ENCODE assay signal across 22 cellular contexts in the genomic region with DNA sequence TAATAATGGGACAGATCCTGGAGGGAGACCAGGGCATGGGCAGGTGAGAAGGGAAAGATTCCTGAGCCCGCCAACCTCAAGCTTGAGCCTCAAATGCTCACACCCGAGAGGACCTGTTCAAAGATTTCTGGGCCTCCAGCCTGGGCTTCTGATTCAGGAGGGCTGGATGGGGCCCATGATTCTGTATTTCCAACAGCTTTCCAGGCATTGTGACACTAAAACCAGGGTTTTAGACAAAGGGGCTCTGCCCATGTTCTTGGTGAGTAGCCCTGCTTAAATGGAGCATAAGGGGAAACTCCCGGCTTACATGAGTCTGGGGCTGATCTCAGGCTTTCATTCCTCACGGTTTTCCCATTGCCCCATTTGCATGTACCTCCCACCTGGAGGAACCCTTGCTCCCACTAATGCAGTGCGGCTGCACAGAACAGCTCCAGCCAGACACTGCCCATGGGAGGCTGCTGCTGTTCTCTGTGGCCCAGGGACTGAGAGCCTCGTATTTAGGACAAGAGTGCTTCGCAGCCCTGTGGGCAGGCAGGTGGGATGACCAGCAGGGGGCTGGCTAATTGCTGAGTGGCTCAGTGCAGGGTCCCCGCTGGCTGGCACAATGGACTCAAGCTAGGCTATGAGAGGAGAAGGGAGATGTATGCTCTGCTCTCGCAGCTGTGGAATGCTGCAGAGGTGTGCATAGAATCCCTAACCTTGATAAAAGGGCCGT.
DNase-seq lines count a peak whose midpoint lies in the region; ATAC-seq and TF ChIP-seq lines count a peak whose summit lies in the region.
"Had no signal": no experiment of that assay in that cellular context is flagged by ENCODE, and none has a peak within 500 bp of the region (broad histone marks: within the 10 kb centered on the region; RNA-seq: fewer than 3 reads in every experiment).

No MANE protein-coding gene starts in this region.

- H3K9me3 Mint-ChIP-seq in WTC11 (peaks cover 5% of the 10 kb centered on the region), neural progenitor cell (no peaks in the 10 kb centered on the region)
- H3K9me3 Mint-ChIP-seq: stimulated activated naive CD8-positive, alpha-beta T cell treated with anti-CD3 and anti-CD28 coated beads, Interleukin-15, amount 100 ng/mL, for 72 hours; T-helper 2 cell treated with Interferon-gamma antibody and Interleukin-4, amounts not matched to agents 5 μg/mL and 100 μg/mL, for 36 hours had no signal

- H3K27me3 Mint-ChIP-seq in WTC11 (ENCODE audit: low read depth) (peaks cover 20% of the 10 kb centered on the region), neural progenitor cell (ENCODE audit: insufficient read depth, low read depth) (peaks cover 3% of the 10 kb centered on the region)
- H3K27me3 Mint-ChIP-seq: B cell had no signal

- TF ChIP-seq CTCF in WTC11 (IDR thresholded peaks at IDR 0.05): peak; percentile 35; the same call in 1 of the 2 replicates
- TF ChIP-seq CTCF in neural progenitor cell (IDR thresholded peaks at IDR 0.05): peak; percentile 48

- H4K20me1 ChIP-seq in neural progenitor cell (ENCODE audit: low read depth): no peaks in the 10 kb centered on the region

- no peak overlapping the region for H3K27ac ChIP-seq in neural progenitor cell
- H3K27ac ChIP-seq: adrenal gland, left ventricle myocardium inferior, SJSA1, spleen had no signal

- ATAC-seq in WTC11: peak; percentile 84
- ATAC-seq: stimulated activated naive CD8-positive, alpha-beta T cell treated with anti-CD3 and anti-CD28 coated beads, Interleukin-15, amount 100 ng/mL, for 72 hours had no signal

- peaks cover 42% of the 10 kb centered on the region for H3K4me1 ChIP-seq in neural progenitor cell
- H3K4me1 ChIP-seq: adrenal gland, left ventricle myocardium inferior, SJSA1, spleen had no signal

- H3K9ac ChIP-seq in neural progenitor cell: no peak overlapping the region

- H3K4me3 Mint-ChIP-seq in WTC11 (no peak overlapping the region), neural progenitor cell (no peak overlapping the region)
- H3K4me3 Mint-ChIP-seq: B cell; immature natural killer cell; stimulated activated naive CD8-positive, alpha-beta T cell treated with anti-CD3 and anti-CD28 coated beads, Interleukin-15, amount 100 ng/mL, for 72 hours; T-helper 2 cell treated with Interferon-gamma antibody and Interleukin-4, amounts not matched to agents 5 μg/mL and 100 μg/mL, for 36 hours had no signal

- H3K9me3 ChIP-seq in neural progenitor cell (ENCODE audit: low read depth): no peaks in the 10 kb centered on the region
- H3K9me3 ChIP-seq: adrenal gland, left ventricle myocardium inferior, SJSA1, spleen had no signal

- H3K79me2 ChIP-seq in neural progenitor cell (ENCODE audit: low read depth): no peaks in the 10 kb centered on the region

- H3K4me3 ChIP-seq in neural progenitor cell: no peak overlapping the region
- H3K4me3 ChIP-seq: adrenal gland, left ventricle myocardium inferior, SJSA1, spleen had no signal

- CTCF ChIA-PET in WTC11 (lab: Charles Lee): interaction anchor here (0.6 to 3.8 kb wide), 13 partner anchors 9 to 279 kb away, joined by 3 to 31 read pairs (median 4); no protein-coding TSS in a partner anchor

- H2AFZ ChIP-seq in neural progenitor cell (replicated peaks): peak overlapping the region; percentile 23

- no peaks in the 10 kb centered on the region for H3K27me3 ChIP-seq in neural progenitor cell
- H3K27me3 ChIP-seq: adrenal gland, SJSA1, spleen had no signal

- H3K27ac Mint-ChIP-seq in WTC11: no peak overlapping the region
- H3K27ac Mint-ChIP-seq in neural progenitor cell: no peak overlapping the region
- H3K27ac Mint-ChIP-seq: B cell; immature natural killer cell; stimulated activated naive CD8-positive, alpha-beta T cell treated with anti-CD3 and anti-CD28 coated beads, Interleukin-15, amount 100 ng/mL, for 72 hours; T-helper 2 cell treated with Interferon-gamma antibody and Interleukin-4, amounts not matched to agents 5 μg/mL and 100 μg/mL, for 36 hours had no signal

- no peaks in the 10 kb centered on the region for H3K36me3 ChIP-seq in neural progenitor cell
- H3K36me3 ChIP-seq: adrenal gland, left ventricle myocardium inferior, SJSA1, spleen had no signal

- POLR2A ChIA-PET in WTC11 (lab: Charles Lee): no interaction called here

- H3K36me3 Mint-ChIP-seq in WTC11: no peaks in the 10 kb centered on the region
- no peaks in the 10 kb centered on the region for H3K36me3 Mint-ChIP-seq in neural progenitor cell

- peak overlapping the region; percentile 42 for H3K4me2 ChIP-seq in neural progenitor cell

- H3K4me1 Mint-ChIP-seq in WTC11 (peaks cover 51% of the 10 kb centered on the region), neural progenitor cell (peaks cover 30% of the 10 kb centered on the region)
- H3K4me1 Mint-ChIP-seq: B cell; immature natural killer cell; stimulated activated naive CD8-positive, alpha-beta T cell treated with anti-CD3 and anti-CD28 coated beads, Interleukin-15, amount 100 ng/mL, for 72 hours had no signal

- peaks cover 32% of the 10 kb centered on the region for H3F3A ChIP-seq in neural progenitor cell (ENCODE audit: low read depth)

- DNase-seq in NCI-H1417 (lab: John Stamatoyannopoulos, UW) (peak in 2 of 3 experiments; percentile 7 to 42), NCI-H1417 treated with DMSO at 0.1 percent for 48 hours (lab: John Stamatoyannopoulos, UW) (no peak), HuH-7 (ENCODE audit: low spot score) (peak; percentile 10), WTC11 (ENCODE audit: low spot score) (peak; percentile 72), neural progenitor cell (ENCODE audit: low spot score) (peak; percentile 72), SHP77 (lab: John Stamatoyannopoulos, UW) (no peak), NCI-H446 treated with DMSO at 0.1 percent for 48 hours (lab: John Stamatoyannopoulos, UW) (no peak)
- DNase-seq in activated CD8-positive, alpha-beta memory T cell treated with anti-CD3 and anti-CD28 coated beads, Interleukin-2, amount 50 U/mL, for 4 hours: no peak
- DNase-seq: activated CD4-positive, alpha-beta T cell treated with anti-CD3 and anti-CD28 coated beads, Interleukin-2, amount 50 U/mL, for 48 hours; adrenal gland; head of caudate nucleus; immature natural killer cell; left ventricle myocardium inferior; NCI-H2029; NCI-H524 treated with DMSO at 0.1 percent for 48 hours; spleen; stimulated activated CD4-positive, alpha-beta T cell treated with anti-CD3 and anti-CD28 coated beads, Interleukin-4, amount 100 ng/mL, for 24 hours; stimulated activated naive CD8-positive, alpha-beta T cell treated with anti-CD3 and anti-CD28 coated beads, Interleukin-15, amount 100 ng/mL, for 72 hours; trophoblast cell had no signal

TF ChIP-seq in WTC11, 78 proteins besides CTCF, POLR2A, EP300 and RAD21:
- 0 out of 2 replicates have a peak, but pooled peaks have one; percentile 65 for TF ChIP-seq PRRX2 (CRISPR knock-in tag; IDR thresholded peaks at IDR 0.05)
- no peak for TF ChIP-seq ATF1 (CRISPR knock-in tag; IDR thresholded peaks at IDR 0.05)
- TF ChIP-seq, protein P1, sequence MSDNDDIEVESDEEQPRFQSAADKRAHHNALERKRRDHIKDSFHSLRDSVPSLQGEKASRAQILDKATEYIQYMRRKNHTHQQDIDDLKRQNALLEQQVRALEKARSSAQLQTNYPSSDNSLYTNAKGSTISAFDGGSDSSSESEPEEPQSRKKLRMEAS (CRISPR knock-in tag; IDR thresholded peaks at IDR 0.05): peak; percentile 81
- peak; percentile 56; the same call in 1 of the 2 replicates for TF ChIP-seq TEAD1 (CRISPR knock-in tag; IDR thresholded peaks at IDR 0.05)
- peak; percentile 93 for TF ChIP-seq ZNF423 (CRISPR knock-in tag; IDR thresholded peaks at IDR 0.05)
- peak; percentile 61; the same call in 1 of the 2 replicates for TF ChIP-seq ETV6 (CRISPR knock-in tag; IDR thresholded peaks at IDR 0.05)
- TF ChIP-seq, protein P2, sequence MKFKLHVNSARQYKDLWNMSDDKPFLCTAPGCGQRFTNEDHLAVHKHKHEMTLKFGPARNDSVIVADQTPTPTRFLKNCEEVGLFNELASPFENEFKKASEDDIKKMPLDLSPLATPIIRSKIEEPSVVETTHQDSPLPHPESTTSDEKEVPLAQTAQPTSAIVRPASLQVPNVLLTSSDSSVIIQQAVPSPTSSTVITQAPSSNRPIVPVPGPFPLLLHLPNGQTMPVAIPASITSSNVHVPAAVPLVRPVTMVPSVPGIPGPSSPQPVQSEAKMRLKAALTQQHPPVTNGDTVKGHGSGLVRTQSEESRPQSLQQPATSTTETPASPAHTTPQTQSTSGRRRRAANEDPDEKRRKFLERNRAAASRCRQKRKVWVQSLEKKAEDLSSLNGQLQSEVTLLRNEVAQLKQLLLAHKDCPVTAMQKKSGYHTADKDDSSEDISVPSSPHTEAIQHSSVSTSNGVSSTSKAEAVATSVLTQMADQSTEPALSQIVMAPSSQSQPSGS (CRISPR knock-in tag; IDR thresholded peaks at IDR 0.05; ENCODE audit: borderline replicate concordance, low read depth): no peak
- TF ChIP-seq, protein P3, sequence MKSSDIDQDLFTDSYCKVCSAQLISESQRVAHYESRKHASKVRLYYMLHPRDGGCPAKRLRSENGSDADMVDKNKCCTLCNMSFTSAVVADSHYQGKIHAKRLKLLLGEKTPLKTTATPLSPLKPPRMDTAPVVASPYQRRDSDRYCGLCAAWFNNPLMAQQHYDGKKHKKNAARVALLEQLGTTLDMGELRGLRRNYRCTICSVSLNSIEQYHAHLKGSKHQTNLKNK (CRISPR knock-in tag; IDR thresholded peaks at IDR 0.05): peak; percentile 21; the same call in 1 of the 2 replicates
- peak; percentile 76; the same call in 1 of the 2 replicates for TF ChIP-seq SMAD3 (CRISPR knock-in tag; IDR thresholded peaks at IDR 0.05; ENCODE audit: borderline replicate concordance)

Comparison
In these comparisons a context has a peak if more than half of its experiments do, and no peak if none do; other contexts are left out.
1. DNase-seq: peak in NCI-H1417 (2 of 3), HuH-7 (single experiment), WTC11 (single experiment) and neural progenitor cell (single experiment); none in NCI-H1417 treated with DMSO at 0.1 percent for 48 hours (single experiment), activated CD8-positive, alpha-beta memory T cell treated with anti-CD3 and anti-CD28 coated beads, Interleukin-2, amount 50 U/mL, for 4 hours (single experiment), SHP77 (0 of 2) and NCI-H446 treated with DMSO at 0.1 percent for 48 hours (single experiment).